ENCODE assay signal across 9 cellular contexts in genomic region chr18:74942319-74942910, GRCh38.
DNase-seq lines count a peak whose midpoint lies in the region; ATAC-seq, FAIRE-seq and TF ChIP-seq lines count a peak whose summit lies in the region.
"Had no signal": no experiment of that assay in that cellular context is flagged by ENCODE, and none has a peak within 500 bp of the region (broad histone marks: within the 10 kb centered on the region; RNA-seq: fewer than 3 reads in every experiment).

No MANE protein-coding gene starts in this region.

- in situ Hi-C loops in brain microvascular endothelial cell (cut with HindIII; ENCODE audit: low pct_ligation_motif_present, low sequenced_read_pairs) (no loop called here), gastrocnemius medialis (cut with MboI; ENCODE audit: low sequenced_read_pairs in 4 of 4) (no loop called here)

- TF ChIP-seq CTCF in brain microvascular endothelial cell (IDR thresholded peaks at IDR 0.05; ENCODE audit: low read depth, low read length, missing control alignments) (no peak), gastrocnemius medialis (IDR thresholded peaks at IDR 0.05 in 4 of 5, conservative IDR thresholded peaks at IDR 0.05 in 1 of 5) (no peak)

- peak; percentile 76 for ATAC-seq in GM18499 (IDR thresholded peaks at IDR 0.05; ENCODE audit: insufficient read depth, unreplicated experiment)
- ATAC-seq in GM19463 (IDR thresholded peaks at IDR 0.05; ENCODE audit: unreplicated experiment): peak; percentile 98
- peak; percentile 84 for ATAC-seq in HG03159 (IDR thresholded peaks at IDR 0.05; ENCODE audit: unreplicated experiment)
- no peak for ATAC-seq in gastrocnemius medialis

- H3K27ac ChIP-seq in brain microvascular endothelial cell (peak overlapping the region; percentile 38), gastrocnemius medialis (no peak overlapping the region)

- no peak for TF ChIP-seq POLR2A in gastrocnemius medialis (IDR thresholded peaks at IDR 0.05)

- intact Hi-C loops in gastrocnemius medialis (cut with DNase I; ENCODE audit: low total_unique reads): no loop called here

- H3K27me3 ChIP-seq in brain microvascular endothelial cell (replicated peaks) (no peaks in the 10 kb centered on the region), gastrocnemius medialis (no peaks in the 10 kb centered on the region)

- no peaks in the 10 kb centered on the region for H3K9me3 ChIP-seq in gastrocnemius medialis

- H3K4me3 ChIP-seq in brain microvascular endothelial cell (ENCODE audit: low read depth, low read length): no peak overlapping the region
- H3K4me3 ChIP-seq in gastrocnemius medialis: no peak overlapping the region

- H3K36me3 ChIP-seq in brain microvascular endothelial cell (replicated peaks): no peaks in the 10 kb centered on the region
- no peaks in the 10 kb centered on the region for H3K36me3 ChIP-seq in gastrocnemius medialis

- DNase-seq in brain microvascular endothelial cell: no peak
- no peak for DNase-seq in urothelium cell line (ENCODE audit: low spot score)
- DNase-seq in pons (ENCODE audit: low spot score): no peak
- no peak for DNase-seq in gastrocnemius medialis
- DNase-seq in HuH-7.5 (ENCODE audit: low spot score): no peak
- DNase-seq: Right ventricle myocardium superior had no signal

- no peaks in the 10 kb centered on the region for H3K4me1 ChIP-seq in gastrocnemius medialis

- FAIRE-seq in urothelium cell line (lab: Jason Lieb, UNC): no peak

Comparison
In these comparisons a context has a peak if more than half of its experiments do, and no peak if none do; other contexts are left out.
1. ATAC-seq: peak in GM18499 (single experiment), GM19463 (single experiment) and HG03159 (single experiment); none in gastrocnemius medialis (0 of 2).